In the genomic region with DNA sequence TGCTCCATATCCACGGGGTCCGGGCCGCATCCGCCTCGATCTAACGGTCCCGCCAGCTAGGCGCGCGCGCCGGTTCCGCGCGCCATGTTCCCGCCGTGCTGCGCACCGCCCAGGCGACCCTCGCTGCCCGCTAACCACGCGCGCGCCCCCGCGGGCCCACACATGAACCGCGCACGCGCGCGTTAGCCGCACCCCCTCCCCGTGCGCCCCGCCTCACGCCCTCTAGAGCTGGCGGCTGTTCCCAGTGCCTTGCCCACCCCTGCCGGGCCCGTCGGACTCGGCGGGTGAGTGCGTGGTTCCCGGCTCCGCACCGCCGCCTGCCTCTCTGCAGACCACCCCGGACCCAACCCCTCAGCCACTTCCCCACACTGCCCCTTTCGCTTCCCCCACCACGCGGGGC, we compare ENCODE assay signal across 9 cellular contexts. TPM values are rescaled to one million over a fixed set of nuclear protein-coding genes. Genes with fewer than 3 reads are reported as not detected.
"Had no signal": no experiment of that assay in that cellular context is flagged by ENCODE, and none has a peak within 500 bp of the region (broad histone marks: within the 10 kb centered on the region; RNA-seq: fewer than 3 reads in every experiment).

No MANE protein-coding gene starts in this region.

RNA-seq across cellular contexts. Expression of a gene that starts 57.3 kb away (rescaled TPM):
- total RNA-seq: HepG2, HT-29, IMR-90, NCI-H460, PC-9, Peyer's patch, Right ventricle myocardium superior, RPMI7951, SJSA1 had no signal
- polyA plus RNA-seq: HepG2, IMR-90 had no signal
